In the genomic region with DNA sequence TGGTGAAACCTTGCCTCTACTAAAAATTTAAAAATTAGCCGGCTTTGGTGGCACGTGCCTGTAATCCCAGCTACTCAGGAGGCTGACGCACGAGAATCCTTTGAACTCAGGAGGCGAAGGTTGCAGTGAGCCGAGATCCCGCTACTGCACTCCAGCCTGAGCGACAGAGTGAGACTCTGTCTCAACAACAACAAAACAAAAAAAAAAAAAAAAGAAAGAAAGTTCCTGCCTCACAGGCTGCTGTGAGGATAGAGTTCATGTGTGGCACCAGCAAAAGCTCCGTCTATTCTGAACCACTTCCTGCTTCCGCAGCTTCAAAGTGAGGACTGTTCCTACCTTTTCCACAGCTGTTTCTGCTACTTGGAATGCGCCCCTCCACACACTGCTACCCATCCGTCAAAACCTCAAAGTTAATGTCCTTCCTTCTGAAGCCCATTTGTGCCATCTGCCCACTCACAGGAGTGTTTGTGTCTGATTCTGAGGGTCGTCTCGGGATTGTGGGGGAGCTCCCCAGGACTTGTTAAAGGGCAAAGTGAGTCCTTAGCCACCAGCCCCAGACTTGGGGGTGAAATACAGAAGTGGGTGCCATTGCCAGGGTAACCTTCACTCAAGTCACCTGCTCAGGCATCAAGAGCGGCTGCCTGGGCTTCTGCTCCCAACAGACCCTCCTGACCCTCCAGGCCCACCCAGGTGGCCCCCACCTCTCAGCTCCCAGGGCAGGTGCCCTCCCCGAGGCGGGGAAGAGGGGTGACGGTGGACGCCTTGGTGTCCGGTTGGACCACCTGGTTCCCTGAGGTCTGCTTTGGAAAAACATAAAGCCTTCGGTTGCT, we compare ENCODE assay signal across 8 cellular contexts. TPM values are rescaled to one million over a fixed set of nuclear protein-coding genes. Genes with fewer than 3 reads are reported as not detected.
DNase-seq lines count a peak whose midpoint lies in the region; ATAC-seq lines count a peak whose summit lies in the region.
"Had no signal": no experiment of that assay in that cellular context is flagged by ENCODE, and none has a peak within 500 bp of the region (broad histone marks: within the 10 kb centered on the region; RNA-seq: fewer than 3 reads in every experiment).

No MANE protein-coding gene starts in this region.

- peak; percentile 90 for DNase-seq in Jurkat, Clone E6-1 (ENCODE audit: low read depth, low spot score)
- DNase-seq in T-helper 2 cell (peak in 3 of 5 experiments; percentile 29 to 81 (median 59)), LoVo (ENCODE audit: low spot score) (no peak)
- peak; percentile 20 for DNase-seq in effector CD8-positive, alpha-beta T cell (lab: John Stamatoyannopoulos, UW)
- DNase-seq: NCI-H510A treated with DMSO at 0.1 percent for 48 hours had no signal

- H3K9me3 Mint-ChIP-seq in stimulated activated memory B cell treated with anti-CD40 and anti-IgM and Interleukin-4, amounts not matched to agents 10 μg/mL and 1 μg/mL and 100 μg/mL, for 72 hours = no peaks in the 10 kb centered on the region

- ATAC-seq in stimulated activated memory B cell treated with anti-CD40 and anti-IgM and Interleukin-4, amounts not matched to agents 10 μg/mL and 1 μg/mL and 100 μg/mL, for 72 hours = no peak
- no peak for ATAC-seq in GM21515 (IDR thresholded peaks at IDR 0.05; ENCODE audit: unreplicated experiment)
- ATAC-seq in GM18498 (IDR thresholded peaks at IDR 0.05; ENCODE audit: unreplicated experiment) = no peak

- peak overlapping the region; percentile 99 for H3K27ac Mint-ChIP-seq in stimulated activated memory B cell treated with anti-CD40 and anti-IgM and Interleukin-4, amounts not matched to agents 10 μg/mL and 1 μg/mL and 100 μg/mL, for 72 hours

- H3K36me3 Mint-ChIP-seq in stimulated activated memory B cell treated with anti-CD40 and anti-IgM and Interleukin-4, amounts not matched to agents 10 μg/mL and 1 μg/mL and 100 μg/mL, for 72 hours = peaks cover 31% of the 10 kb centered on the region

- no peaks in the 10 kb centered on the region for H3K27me3 Mint-ChIP-seq in stimulated activated memory B cell treated with anti-CD40 and anti-IgM and Interleukin-4, amounts not matched to agents 10 μg/mL and 1 μg/mL and 100 μg/mL, for 72 hours

- peak overlapping the region; percentile 41 for H3K4me3 ChIP-seq in Jurkat, Clone E6-1 (ENCODE audit: low read length)

- peak overlapping the region; percentile 97 for H3K4me3 Mint-ChIP-seq in stimulated activated memory B cell treated with anti-CD40 and anti-IgM and Interleukin-4, amounts not matched to agents 10 μg/mL and 1 μg/mL and 100 μg/mL, for 72 hours

- peaks cover 72% of the 10 kb centered on the region for H3K4me1 Mint-ChIP-seq in stimulated activated memory B cell treated with anti-CD40 and anti-IgM and Interleukin-4, amounts not matched to agents 10 μg/mL and 1 μg/mL and 100 μg/mL, for 72 hours

RNA-seq across cellular contexts. Expression of a gene that starts 2.9 kb away (rescaled TPM):
- polyA plus RNA-seq in Jurkat, Clone E6-1 (2012; ENCODE audit: insufficient read depth, insufficient read length) = 61.0 TPM

RNA-seq across cellular contexts. Expression of a gene that starts 15.5 kb away (rescaled TPM):
- 3.6 TPM for polyA plus RNA-seq in Jurkat, Clone E6-1 (2012; ENCODE audit: insufficient read depth, insufficient read length)

RNA-seq across cellular contexts. Expression of a gene that starts 18.3 kb away (rescaled TPM):
- polyA plus RNA-seq in Jurkat, Clone E6-1 (2012; ENCODE audit: insufficient read depth, insufficient read length) = 104 TPM

RNA-seq across cellular contexts. Expression of a gene that starts 30.8 kb away (rescaled TPM):
- 7.4 TPM for polyA plus RNA-seq in Jurkat, Clone E6-1 (2012; ENCODE audit: insufficient read depth, insufficient read length)

RNA-seq across cellular contexts. Expression of a gene that starts 48.4 kb away (rescaled TPM):
- polyA plus RNA-seq in Jurkat, Clone E6-1 (2012; ENCODE audit: insufficient read depth, insufficient read length) = 55.9 TPM
